In the genomic region with DNA sequence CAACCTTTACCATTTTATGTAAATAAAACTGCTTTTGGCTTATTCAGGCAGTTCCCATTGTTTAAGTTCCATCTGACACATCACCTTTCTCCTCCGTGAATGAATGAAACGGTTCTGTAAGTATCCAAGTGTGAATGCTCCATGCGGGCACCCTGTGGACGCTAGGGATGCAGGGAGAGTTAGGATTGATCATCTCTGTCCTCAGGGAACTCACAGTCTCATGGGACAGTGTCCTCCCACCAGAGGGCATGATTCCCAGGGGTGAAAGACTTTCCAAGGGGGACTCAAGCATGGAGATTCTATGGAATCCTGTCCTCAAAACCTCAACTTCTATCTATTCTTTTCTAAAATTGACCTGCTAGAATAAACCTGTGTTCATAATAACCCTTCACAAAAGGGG, we compare ENCODE assay signal across 14 cellular contexts.
DNase-seq lines count a peak whose midpoint lies in the region; TF ChIP-seq lines count a peak whose summit lies in the region.
"Had no signal": no experiment of that assay in that cellular context is flagged by ENCODE, and none has a peak within 500 bp of the region (broad histone marks: within the 10 kb centered on the region; RNA-seq: fewer than 3 reads in every experiment).

No MANE protein-coding gene starts in this region.

- DNase-seq in DMS53 (lab: John Stamatoyannopoulos, UW) (peak; percentile 19), DMS53 treated with DMSO at 0.1 percent for 48 hours (lab: John Stamatoyannopoulos, UW; ENCODE audit: unreplicated experiment) (no peak), SJSA1 (ENCODE audit: low read depth in 1 of 2, low spot score in 2 of 2) (no peak), fibroblast of lung (ENCODE audit: low read depth in 2 of 2) (no peak), smooth muscle cell (lab: John Stamatoyannopoulos, UW; ENCODE audit: unreplicated experiment) (no peak), A673 (ENCODE audit: low spot score) (no peak), PC-9 (no peak)
- no peak for DNase-seq in activated T-cell treated with anti-CD3 and anti-CD28 coated beads, Interleukin-2, amount 50 U/mL, for 48 hours
- DNase-seq: 8988T; activated CD4-positive, CD25-positive, alpha-beta regulatory T cell treated with anti-CD3 and anti-CD28 coated beads, Interleukin-2, amount 50 U/mL, for 72 hours; activated naive CD8-positive, alpha-beta T cell treated with anti-CD3 and anti-CD28 coated beads, Interleukin-2, amount 10 ng/mL, durations not matched to agents 7 days and 5 days; activated T-cell treated with anti-CD3 and anti-CD28 coated beads, Interleukin-2, amount 50 U/mL, for 1 hour; stimulated activated naive CD4-positive, alpha-beta T cell treated with Interleukin-2 at 50 U/mL for 16 hours had no signal

- H3K9me3 ChIP-seq in SJSA1 (replicated peaks) (no peaks in the 10 kb centered on the region), fibroblast of lung (ENCODE audit: control insufficient read depth, insufficient read depth, low read depth, low read length) (no peaks in the 10 kb centered on the region), smooth muscle cell (replicated peaks; ENCODE audit: low read depth) (no peaks in the 10 kb centered on the region), A673 (ENCODE audit: low read depth, low read length, poor library complexity, severe bottlenecking) (no peaks in the 10 kb centered on the region), PC-9 (ENCODE audit: insufficient read depth, low read depth) (no peaks in the 10 kb centered on the region)
- H3K9me3 ChIP-seq: neutrophil had no signal

- H3K4me3 ChIP-seq in SJSA1, result no peak overlapping the region
- H3K4me3 ChIP-seq in fibroblast of lung (replicated peaks in 1 of 4; ENCODE audit: control extremely low read depth in 1 of 4, insufficient read depth in 1 of 4, low read depth in 3 of 4, low read length in 4 of 4), result no peak overlapping the region
- H3K4me3 ChIP-seq in smooth muscle cell, result no peak overlapping the region
- H3K4me3 ChIP-seq in A673 (ENCODE audit: low read depth, low read length, poor library complexity, severe bottlenecking), result no peak overlapping the region
- no peak overlapping the region for H3K4me3 ChIP-seq in PC-9

- intact Hi-C loops in A673 (cut with micrococcal nuclease; ENCODE audit: unreplicated experiment), result no loop called here
- intact Hi-C loops in PC-9 (cut with micrococcal nuclease; ENCODE audit: unreplicated experiment), result no loop called here

- no peak overlapping the region for H3K9ac ChIP-seq in fibroblast of lung (ENCODE audit: insufficient read depth, low read length)
- H3K9ac ChIP-seq in smooth muscle cell (ENCODE audit: low read depth), result no peak overlapping the region

- no peaks in the 10 kb centered on the region for H3K79me2 ChIP-seq in fibroblast of lung (ENCODE audit: control insufficient read depth, insufficient read depth, low read length)
- H3K79me2 ChIP-seq in smooth muscle cell (ENCODE audit: low read depth), result no peaks in the 10 kb centered on the region
- no peaks in the 10 kb centered on the region for H3K79me2 ChIP-seq in PC-9 (ENCODE audit: low read depth)

- H3K27ac ChIP-seq in SJSA1 (peak overlapping the region; percentile 45), fibroblast of lung (ENCODE audit: insufficient read depth, low read length) (no peak overlapping the region), smooth muscle cell (ENCODE audit: low read depth) (no peak overlapping the region), A673 (ENCODE audit: low read depth, low read length, poor library complexity, severe bottlenecking) (no peak overlapping the region), PC-9 (no peak overlapping the region)
- H3K27ac ChIP-seq: neutrophil had no signal

- H3K4me2 ChIP-seq in fibroblast of lung (ENCODE audit: extremely low read depth, insufficient read depth, low read length) (no peak overlapping the region), smooth muscle cell (no peak overlapping the region), PC-9 (no peak overlapping the region)

- H4K20me1 ChIP-seq in fibroblast of lung (ENCODE audit: control insufficient read depth, extremely low read depth, insufficient read depth, low read length) (no peaks in the 10 kb centered on the region), smooth muscle cell (ENCODE audit: low read depth) (no peaks in the 10 kb centered on the region), PC-9 (ENCODE audit: insufficient read depth) (no peaks in the 10 kb centered on the region)

- CTCF ChIA-PET in A673 (lab: Charles Lee), result no interaction called here
- CTCF ChIA-PET in PC-9 (lab: Charles Lee), result no interaction called here

- POLR2A ChIA-PET in A673 (lab: Charles Lee; ENCODE audit: low non-redundant PET), result no interaction called here
- POLR2A ChIA-PET in PC-9 (lab: Charles Lee; ENCODE audit: unreplicated experiment), result no interaction called here

- no peak overlapping the region for H2AFZ ChIP-seq in fibroblast of lung (ENCODE audit: low read length)
- H2AFZ ChIP-seq in smooth muscle cell (ENCODE audit: low read depth), result no peak overlapping the region
- no peak overlapping the region for H2AFZ ChIP-seq in PC-9

- BruUV-seq in A673 (replicated peaks; lab: Mats Ljungman, UMichigan) (no TSS peak), PC-9 (replicated peaks; lab: Mats Ljungman, UMichigan) (no TSS peak)

- H3K9me2 ChIP-seq in PC-9 (ENCODE audit: insufficient read depth), result no peaks in the 10 kb centered on the region

- TF ChIP-seq CTCF in fibroblast of lung (conservative IDR thresholded peaks at IDR 0.05 in 1 of 2, IDR thresholded peaks at IDR 0.05 in 1 of 2; ENCODE audit: low read depth in 1 of 2, low read length in 2 of 2) (peak; percentile 7 to 20), smooth muscle cell (IDR thresholded peaks at IDR 0.05; ENCODE audit: borderline replicate concordance, insufficient read depth, poor library complexity, severe bottlenecking) (peak; percentile 13), A673 (conservative IDR thresholded peaks at IDR 0.05; ENCODE audit: low read depth, low read length) (no peak), PC-9 (conservative IDR thresholded peaks at IDR 0.05) (no peak; the same call in 1 of the 2 replicates)

- 87% methylated on average over 4 of the region's 4 CpGs for WGBS in smooth muscle cell (ENCODE audit: low lambda C conversion rate)

- H3K36me3 ChIP-seq in SJSA1 (no peaks in the 10 kb centered on the region), fibroblast of lung (ENCODE audit: control insufficient read depth, insufficient read depth, low read length) (no peaks in the 10 kb centered on the region), smooth muscle cell (ENCODE audit: low read depth) (no peaks in the 10 kb centered on the region), A673 (ENCODE audit: insufficient read depth, low read length, poor library complexity, severe bottlenecking) (no peaks in the 10 kb centered on the region), PC-9 (ENCODE audit: low read depth) (no peaks in the 10 kb centered on the region)
- H3K36me3 ChIP-seq: neutrophil had no signal

- no peaks in the 10 kb centered on the region; the same call in 1 of the 2 replicates for H3K27me3 ChIP-seq in SJSA1 (replicated peaks)
- no peaks in the 10 kb centered on the region for H3K27me3 ChIP-seq in fibroblast of lung (ENCODE audit: control insufficient read depth, insufficient read depth, low read length)
- no peaks in the 10 kb centered on the region for H3K27me3 ChIP-seq in smooth muscle cell (ENCODE audit: low read depth)
- no peaks in the 10 kb centered on the region for H3K27me3 ChIP-seq in A673 (replicated peaks; ENCODE audit: insufficient read depth, low read depth, low read length, poor library complexity)
- peaks cover 80% of the 10 kb centered on the region for H3K27me3 ChIP-seq in PC-9 (ENCODE audit: insufficient read depth, low read depth)

- H3F3A ChIP-seq in smooth muscle cell (ENCODE audit: low read depth) (no peaks in the 10 kb centered on the region), PC-9 (ENCODE audit: insufficient read depth, low read depth) (no peaks in the 10 kb centered on the region)

- peaks cover 16% of the 10 kb centered on the region for H3K4me1 ChIP-seq in SJSA1 (replicated peaks)
- no peaks in the 10 kb centered on the region for H3K4me1 ChIP-seq in fibroblast of lung (ENCODE audit: control insufficient read depth, extremely low read depth, insufficient read depth, low read length)
- no peaks in the 10 kb centered on the region for H3K4me1 ChIP-seq in smooth muscle cell (ENCODE audit: low read depth)
- H3K4me1 ChIP-seq in A673 (ENCODE audit: insufficient read depth, low read length, poor library complexity, severe bottlenecking), result no peaks in the 10 kb centered on the region
- no peaks in the 10 kb centered on the region for H3K4me1 ChIP-seq in PC-9 (replicated peaks; ENCODE audit: insufficient read depth)

Comparison
In these comparisons a context has a peak if more than half of its experiments do, and no peak if none do; other contexts are left out.
1. CTCF ChIP-seq: peak in fibroblast of lung (2 of 2) and smooth muscle cell (single experiment); none in A673 (single experiment) and PC-9 (single experiment).